ENCODE assay signal across 1 cellular context in the genomic region with DNA sequence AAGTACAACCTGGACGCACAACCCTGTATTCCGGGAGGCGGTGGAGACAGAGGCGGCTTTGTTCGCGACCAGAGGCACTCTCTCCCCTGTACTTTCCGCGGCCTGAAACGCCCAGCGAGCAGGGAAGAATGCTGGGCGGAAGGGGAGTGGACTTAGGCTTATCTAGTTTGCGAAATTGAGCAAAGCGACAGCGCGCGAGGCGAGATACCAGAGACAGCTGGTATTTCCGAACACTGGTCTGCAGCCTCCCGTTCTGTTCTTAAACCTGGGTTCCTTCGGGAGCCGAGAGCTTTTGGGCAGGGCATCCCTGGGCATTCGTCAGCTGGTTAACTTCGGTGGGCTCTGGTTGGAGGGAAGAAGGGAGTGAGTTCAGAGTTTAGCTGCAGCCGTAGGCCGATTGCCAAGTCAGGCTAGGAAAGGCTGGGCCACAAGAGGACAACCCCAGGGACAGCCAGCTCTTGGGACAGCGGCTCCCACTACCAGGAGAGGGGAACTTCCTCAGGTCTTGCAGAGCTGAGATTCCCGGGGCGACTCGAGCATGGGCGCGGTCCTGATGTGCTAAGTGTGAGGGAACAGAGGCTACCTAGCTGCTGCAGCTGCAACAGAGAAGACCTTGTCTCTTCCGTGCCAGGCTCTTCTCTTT.
TF ChIP-seq lines count a peak whose summit lies in the region.

No MANE protein-coding gene starts in this region.

TF ChIP-seq in HepG2, 621 proteins besides CTCF, POLR2A, EP300 and RAD21 (continued from another document and continues in another):
- TF ChIP-seq, protein P1, sequence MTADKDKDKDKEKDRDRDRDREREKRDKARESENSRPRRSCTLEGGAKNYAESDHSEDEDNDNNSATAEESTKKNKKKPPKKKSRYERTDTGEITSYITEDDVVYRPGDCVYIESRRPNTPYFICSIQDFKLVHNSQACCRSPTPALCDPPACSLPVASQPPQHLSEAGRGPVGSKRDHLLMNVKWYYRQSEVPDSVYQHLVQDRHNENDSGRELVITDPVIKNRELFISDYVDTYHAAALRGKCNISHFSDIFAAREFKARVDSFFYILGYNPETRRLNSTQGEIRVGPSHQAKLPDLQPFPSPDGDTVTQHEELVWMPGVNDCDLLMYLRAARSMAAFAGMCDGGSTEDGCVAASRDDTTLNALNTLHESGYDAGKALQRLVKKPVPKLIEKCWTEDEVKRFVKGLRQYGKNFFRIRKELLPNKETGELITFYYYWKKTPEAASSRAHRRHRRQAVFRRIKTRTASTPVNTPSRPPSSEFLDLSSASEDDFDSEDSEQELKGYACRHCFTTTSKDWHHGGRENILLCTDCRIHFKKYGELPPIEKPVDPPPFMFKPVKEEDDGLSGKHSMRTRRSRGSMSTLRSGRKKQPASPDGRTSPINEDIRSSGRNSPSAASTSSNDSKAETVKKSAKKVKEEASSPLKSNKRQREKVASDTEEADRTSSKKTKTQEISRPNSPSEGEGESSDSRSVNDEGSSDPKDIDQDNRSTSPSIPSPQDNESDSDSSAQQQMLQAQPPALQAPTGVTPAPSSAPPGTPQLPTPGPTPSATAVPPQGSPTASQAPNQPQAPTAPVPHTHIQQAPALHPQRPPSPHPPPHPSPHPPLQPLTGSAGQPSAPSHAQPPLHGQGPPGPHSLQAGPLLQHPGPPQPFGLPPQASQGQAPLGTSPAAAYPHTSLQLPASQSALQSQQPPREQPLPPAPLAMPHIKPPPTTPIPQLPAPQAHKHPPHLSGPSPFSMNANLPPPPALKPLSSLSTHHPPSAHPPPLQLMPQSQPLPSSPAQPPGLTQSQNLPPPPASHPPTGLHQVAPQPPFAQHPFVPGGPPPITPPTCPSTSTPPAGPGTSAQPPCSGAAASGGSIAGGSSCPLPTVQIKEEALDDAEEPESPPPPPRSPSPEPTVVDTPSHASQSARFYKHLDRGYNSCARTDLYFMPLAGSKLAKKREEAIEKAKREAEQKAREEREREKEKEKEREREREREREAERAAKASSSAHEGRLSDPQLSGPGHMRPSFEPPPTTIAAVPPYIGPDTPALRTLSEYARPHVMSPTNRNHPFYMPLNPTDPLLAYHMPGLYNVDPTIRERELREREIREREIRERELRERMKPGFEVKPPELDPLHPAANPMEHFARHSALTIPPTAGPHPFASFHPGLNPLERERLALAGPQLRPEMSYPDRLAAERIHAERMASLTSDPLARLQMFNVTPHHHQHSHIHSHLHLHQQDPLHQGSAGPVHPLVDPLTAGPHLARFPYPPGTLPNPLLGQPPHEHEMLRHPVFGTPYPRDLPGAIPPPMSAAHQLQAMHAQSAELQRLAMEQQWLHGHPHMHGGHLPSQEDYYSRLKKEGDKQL (CRISPR knock-in tag; IDR thresholded peaks at IDR 0.05; ENCODE audit: low read depth) = 0 out of 2 replicates have a peak, but pooled peaks have one; percentile 26
- TF ChIP-seq, protein P2, sequence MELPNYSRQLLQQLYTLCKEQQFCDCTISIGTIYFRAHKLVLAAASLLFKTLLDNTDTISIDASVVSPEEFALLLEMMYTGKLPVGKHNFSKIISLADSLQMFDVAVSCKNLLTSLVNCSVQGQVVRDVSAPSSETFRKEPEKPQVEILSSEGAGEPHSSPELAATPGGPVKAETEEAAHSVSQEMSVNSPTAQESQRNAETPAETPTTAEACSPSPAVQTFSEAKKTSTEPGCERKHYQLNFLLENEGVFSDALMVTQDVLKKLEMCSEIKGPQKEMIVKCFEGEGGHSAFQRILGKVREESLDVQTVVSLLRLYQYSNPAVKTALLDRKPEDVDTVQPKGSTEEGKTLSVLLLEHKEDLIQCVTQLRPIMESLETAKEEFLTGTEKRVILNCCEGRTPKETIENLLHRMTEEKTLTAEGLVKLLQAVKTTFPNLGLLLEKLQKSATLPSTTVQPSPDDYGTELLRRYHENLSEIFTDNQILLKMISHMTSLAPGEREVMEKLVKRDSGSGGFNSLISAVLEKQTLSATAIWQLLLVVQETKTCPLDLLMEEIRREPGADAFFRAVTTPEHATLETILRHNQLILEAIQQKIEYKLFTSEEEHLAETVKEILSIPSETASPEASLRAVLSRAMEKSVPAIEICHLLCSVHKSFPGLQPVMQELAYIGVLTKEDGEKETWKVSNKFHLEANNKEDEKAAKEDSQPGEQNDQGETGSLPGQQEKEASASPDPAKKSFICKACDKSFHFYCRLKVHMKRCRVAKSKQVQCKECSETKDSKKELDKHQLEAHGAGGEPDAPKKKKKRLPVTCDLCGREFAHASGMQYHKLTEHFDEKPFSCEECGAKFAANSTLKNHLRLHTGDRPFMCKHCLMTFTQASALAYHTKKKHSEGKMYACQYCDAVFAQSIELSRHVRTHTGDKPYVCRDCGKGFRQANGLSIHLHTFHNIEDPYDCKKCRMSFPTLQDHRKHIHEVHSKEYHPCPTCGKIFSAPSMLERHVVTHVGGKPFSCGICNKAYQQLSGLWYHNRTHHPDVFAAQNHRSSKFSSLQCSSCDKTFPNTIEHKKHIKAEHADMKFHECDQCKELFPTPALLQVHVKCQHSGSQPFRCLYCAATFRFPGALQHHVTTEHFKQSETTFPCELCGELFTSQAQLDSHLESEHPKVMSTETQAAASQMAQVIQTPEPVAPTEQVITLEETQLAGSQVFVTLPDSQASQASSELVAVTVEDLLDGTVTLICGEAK (IDR thresholded peaks at IDR 0.05) = no peak
- TF ChIP-seq, protein P2 (CRISPR knock-in tag; IDR thresholded peaks at IDR 0.05) = no peak
- no peak for TF ChIP-seq ZNF234 (CRISPR knock-in tag; conservative IDR thresholded peaks at IDR 0.05)
- TF ChIP-seq, protein P3, sequence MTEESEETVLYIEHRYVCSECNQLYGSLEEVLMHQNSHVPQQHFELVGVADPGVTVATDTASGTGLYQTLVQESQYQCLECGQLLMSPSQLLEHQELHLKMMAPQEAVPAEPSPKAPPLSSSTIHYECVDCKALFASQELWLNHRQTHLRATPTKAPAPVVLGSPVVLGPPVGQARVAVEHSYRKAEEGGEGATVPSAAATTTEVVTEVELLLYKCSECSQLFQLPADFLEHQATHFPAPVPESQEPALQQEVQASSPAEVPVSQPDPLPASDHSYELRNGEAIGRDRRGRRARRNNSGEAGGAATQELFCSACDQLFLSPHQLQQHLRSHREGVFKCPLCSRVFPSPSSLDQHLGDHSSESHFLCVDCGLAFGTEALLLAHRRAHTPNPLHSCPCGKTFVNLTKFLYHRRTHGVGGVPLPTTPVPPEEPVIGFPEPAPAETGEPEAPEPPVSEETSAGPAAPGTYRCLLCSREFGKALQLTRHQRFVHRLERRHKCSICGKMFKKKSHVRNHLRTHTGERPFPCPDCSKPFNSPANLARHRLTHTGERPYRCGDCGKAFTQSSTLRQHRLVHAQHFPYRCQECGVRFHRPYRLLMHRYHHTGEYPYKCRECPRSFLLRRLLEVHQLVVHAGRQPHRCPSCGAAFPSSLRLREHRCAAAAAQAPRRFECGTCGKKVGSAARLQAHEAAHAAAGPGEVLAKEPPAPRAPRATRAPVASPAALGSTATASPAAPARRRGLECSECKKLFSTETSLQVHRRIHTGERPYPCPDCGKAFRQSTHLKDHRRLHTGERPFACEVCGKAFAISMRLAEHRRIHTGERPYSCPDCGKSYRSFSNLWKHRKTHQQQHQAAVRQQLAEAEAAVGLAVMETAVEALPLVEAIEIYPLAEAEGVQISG (CRISPR knock-in tag; IDR thresholded peaks at IDR 0.05) = peak; percentile 75
- no peak for TF ChIP-seq MBD4 (IDR thresholded peaks at IDR 0.05; ENCODE audit: borderline replicate concordance, low read length)
- no peak for TF ChIP-seq ZNF674 (CRISPR knock-in tag; IDR thresholded peaks at IDR 0.05; ENCODE audit: low read depth)
- TF ChIP-seq, protein P4, sequence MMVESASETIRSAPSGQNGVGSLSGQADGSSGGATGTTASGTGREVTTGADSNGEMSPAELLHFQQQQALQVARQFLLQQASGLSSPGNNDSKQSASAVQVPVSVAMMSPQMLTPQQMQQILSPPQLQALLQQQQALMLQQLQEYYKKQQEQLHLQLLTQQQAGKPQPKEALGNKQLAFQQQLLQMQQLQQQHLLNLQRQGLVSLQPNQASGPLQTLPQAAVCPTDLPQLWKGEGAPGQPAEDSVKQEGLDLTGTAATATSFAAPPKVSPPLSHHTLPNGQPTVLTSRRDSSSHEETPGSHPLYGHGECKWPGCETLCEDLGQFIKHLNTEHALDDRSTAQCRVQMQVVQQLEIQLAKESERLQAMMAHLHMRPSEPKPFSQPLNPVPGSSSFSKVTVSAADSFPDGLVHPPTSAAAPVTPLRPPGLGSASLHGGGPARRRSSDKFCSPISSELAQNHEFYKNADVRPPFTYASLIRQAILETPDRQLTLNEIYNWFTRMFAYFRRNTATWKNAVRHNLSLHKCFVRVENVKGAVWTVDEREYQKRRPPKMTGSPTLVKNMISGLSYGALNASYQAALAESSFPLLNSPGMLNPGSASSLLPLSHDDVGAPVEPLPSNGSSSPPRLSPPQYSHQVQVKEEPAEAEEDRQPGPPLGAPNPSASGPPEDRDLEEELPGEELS (CRISPR knock-in tag; IDR thresholded peaks at IDR 0.05) = peak; percentile 62; the same call in 1 of the 2 replicates
- TF ChIP-seq ZNF672 (CRISPR knock-in tag; IDR thresholded peaks at IDR 0.05) = no peak
- peak; percentile 80; the same call in 1 of the 2 replicates for TF ChIP-seq ZNF292 (CRISPR knock-in tag; IDR thresholded peaks at IDR 0.05; ENCODE audit: borderline replicate concordance, low read depth)
- TF ChIP-seq, protein P5, sequence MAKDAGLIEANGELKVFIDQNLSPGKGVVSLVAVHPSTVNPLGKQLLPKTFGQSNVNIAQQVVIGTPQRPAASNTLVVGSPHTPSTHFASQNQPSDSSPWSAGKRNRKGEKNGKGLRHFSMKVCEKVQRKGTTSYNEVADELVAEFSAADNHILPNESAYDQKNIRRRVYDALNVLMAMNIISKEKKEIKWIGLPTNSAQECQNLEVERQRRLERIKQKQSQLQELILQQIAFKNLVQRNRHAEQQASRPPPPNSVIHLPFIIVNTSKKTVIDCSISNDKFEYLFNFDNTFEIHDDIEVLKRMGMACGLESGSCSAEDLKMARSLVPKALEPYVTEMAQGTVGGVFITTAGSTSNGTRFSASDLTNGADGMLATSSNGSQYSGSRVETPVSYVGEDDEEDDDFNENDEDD (CRISPR knock-in tag; IDR thresholded peaks at IDR 0.05; ENCODE audit: borderline replicate concordance) = no peak
- TF ChIP-seq NCOA2 (CRISPR knock-in tag; IDR thresholded peaks at IDR 0.05) = peak; percentile 69
- no peak for TF ChIP-seq NAIF1 (CRISPR knock-in tag; IDR thresholded peaks at IDR 0.05; ENCODE audit: borderline replicate concordance)
- no peak; the same call in 1 of the 2 replicates for TF ChIP-seq KLF6 (CRISPR knock-in tag; IDR thresholded peaks at IDR 0.05)
- TF ChIP-seq YEATS2 (CRISPR knock-in tag; IDR thresholded peaks at IDR 0.05; ENCODE audit: borderline replicate concordance) = no peak
- TF ChIP-seq TBX2 (CRISPR knock-in tag; IDR thresholded peaks at IDR 0.05; ENCODE audit: borderline replicate concordance) = peak; percentile 58; the same call in 1 of the 2 replicates
- no peak for TF ChIP-seq ZNF781 (CRISPR knock-in tag; IDR thresholded peaks at IDR 0.05; ENCODE audit: borderline replicate concordance, not compliant biosample characterization)
- TF ChIP-seq ATF1 (CRISPR knock-in tag; IDR thresholded peaks at IDR 0.05) = no peak
- TF ChIP-seq ZNF296 (CRISPR knock-in tag; conservative IDR thresholded peaks at IDR 0.05) = no peak
- TF ChIP-seq ZNF382 (CRISPR knock-in tag; IDR thresholded peaks at IDR 0.05; ENCODE audit: borderline replicate concordance) = no peak
- TF ChIP-seq ZNF773 (CRISPR knock-in tag; IDR thresholded peaks at IDR 0.05; ENCODE audit: borderline replicate concordance) = no peak
- no peak for TF ChIP-seq SNAPC4 (CRISPR knock-in tag; IDR thresholded peaks at IDR 0.05)
